In genomic region chr19:51124729-51125128, GRCh38 we compare ENCODE assay signal across 1 cellular context.
TF ChIP-seq lines count a peak whose summit lies in the region.

Gene SIGLEC9, plus strand, starts transcription at chr19:51124906. Its CDS starts 69 bp downstream, at chr19:51124975.

TF ChIP-seq in GM23338, 12 proteins besides CTCF, POLR2A, EP300 and RAD21:
- TF ChIP-seq ZNF462 (CRISPR knock-in tag; IDR thresholded peaks at IDR 0.05) = no peak
- no peak for TF ChIP-seq REST (IDR thresholded peaks at IDR 0.05; ENCODE audit: unreplicated experiment)
- TF ChIP-seq ETS1 (IDR thresholded peaks at IDR 0.05) = no peak
- TF ChIP-seq POLR2AphosphoS5 (IDR thresholded peaks at IDR 0.05; ENCODE audit: low read depth) = no peak
- TF ChIP-seq EZH2 (IDR thresholded peaks at IDR 0.05; ENCODE audit: low read depth, unreplicated experiment) = no peak
- TF ChIP-seq ZNF114 (CRISPR knock-in tag; IDR thresholded peaks at IDR 0.05) = no peak
- no peak for TF ChIP-seq JUNB (IDR thresholded peaks at IDR 0.05; ENCODE audit: unreplicated experiment)
